In the genomic region with DNA sequence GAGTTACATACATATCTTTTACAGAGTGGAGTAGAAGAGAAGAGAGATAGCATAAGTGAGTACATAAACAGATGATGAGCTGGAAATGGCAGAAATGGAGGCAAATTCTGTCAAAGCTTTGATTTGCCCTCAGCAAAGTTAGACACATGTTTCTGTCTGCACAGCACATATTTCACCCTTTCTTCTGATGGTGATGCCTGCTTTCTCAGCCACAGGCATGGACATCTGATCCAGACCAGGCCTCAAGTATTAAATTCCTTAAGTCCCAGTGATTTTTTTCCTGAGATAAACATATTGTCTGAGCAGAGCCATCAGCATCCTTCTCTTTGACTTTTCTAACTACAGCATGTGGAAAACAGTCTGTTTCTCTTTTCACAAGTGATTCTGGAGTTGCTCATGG, we compare ENCODE assay signal across 13 cellular contexts.
A peak's percentile ranks its signal among the peaks of the same experiment; 100 is the strongest.
DNase-seq lines count a peak whose midpoint lies in the region; TF ChIP-seq lines count a peak whose summit lies in the region.
"Had no signal": no experiment of that assay in that cellular context is flagged by ENCODE, and none has a peak within 500 bp of the region (broad histone marks: within the 10 kb centered on the region; RNA-seq: fewer than 3 reads in every experiment).

No MANE protein-coding gene starts in this region.

- no peak for TF ChIP-seq CTCF in osteocyte (IDR thresholded peaks at IDR 0.05)

- no peaks in the 10 kb centered on the region for H3K27me3 Mint-ChIP-seq in osteocyte (ENCODE audit: unreplicated experiment)
- H3K27me3 Mint-ChIP-seq: B cell; CD4-positive, alpha-beta T cell had no signal

- H3K4me3 Mint-ChIP-seq in osteocyte (ENCODE audit: unreplicated experiment), result no peak overlapping the region
- H3K4me3 Mint-ChIP-seq: B cell; CD4-positive, alpha-beta T cell had no signal

- H3K27ac Mint-ChIP-seq in osteocyte (ENCODE audit: unreplicated experiment), result peak overlapping the region; percentile 8
- H3K27ac Mint-ChIP-seq: B cell; CD4-positive, alpha-beta T cell had no signal

- intact Hi-C loops in head of caudate nucleus (cut with DNase I), result no loop called here

- peaks cover 19% of the 10 kb centered on the region for H3K4me1 Mint-ChIP-seq in osteocyte (ENCODE audit: unreplicated experiment)
- H3K4me1 Mint-ChIP-seq: B cell had no signal

- peak; percentile 16 for DNase-seq in GM03348 (ENCODE audit: low spot score)
- DNase-seq in amniotic epithelial cell (ENCODE audit: low read depth), result peak; percentile 81
- peak; percentile 10 for DNase-seq in fibroblast of gingiva (ENCODE audit: low read depth)
- no peak for DNase-seq in osteocyte (ENCODE audit: extremely low spot score, unreplicated experiment)
- no peak for DNase-seq in ecto neural progenitor cell (ENCODE audit: low spot score)
- DNase-seq in middle frontal gyrus (ENCODE audit: extremely low spot score, low spot score), result no peak
- DNase-seq in head of caudate nucleus, result no peak
- DNase-seq in NOMO-1 (lab: John Stamatoyannopoulos, UW; ENCODE audit: unreplicated experiment in 2 of 2), result no peak
- DNase-seq: ACHN; C1 segment of cervical spinal cord; CD4-positive, alpha-beta T cell; DMS79 had no signal

- H3K36me3 Mint-ChIP-seq in osteocyte (ENCODE audit: unreplicated experiment), result no peaks in the 10 kb centered on the region

- H3K9me3 Mint-ChIP-seq in osteocyte (ENCODE audit: unreplicated experiment), result peaks cover 5% of the 10 kb centered on the region
- H3K9me3 Mint-ChIP-seq: CD4-positive, alpha-beta T cell had no signal

Comparison
In these comparisons a context has a peak if more than half of its experiments do, and no peak if none do; other contexts are left out.
1. DNase-seq: peak in GM03348 (single experiment), amniotic epithelial cell (single experiment) and fibroblast of gingiva (single experiment); none in osteocyte (single experiment), ecto neural progenitor cell (single experiment), middle frontal gyrus (single experiment), head of caudate nucleus (0 of 42) and NOMO-1 (0 of 2).